In genomic region chr3:174548841-174549623, GRCh38 we compare ENCODE assay signal across 23 cellular contexts.
"Had no signal": no experiment of that assay in that cellular context is flagged by ENCODE, and none has a peak within 500 bp of the region (broad histone marks: within the 10 kb centered on the region; RNA-seq: fewer than 3 reads in every experiment).

No MANE protein-coding gene starts in this region.

- H3K36me3 Mint-ChIP-seq: memory B cell; mesothelial cell of epicardium; natural killer cell; stimulated activated effector memory CD8-positive, alpha-beta T cell treated with anti-CD3 and anti-CD28 coated beads, Interleukin-12 subunit alpha, Interleukin-12 subunit beta, amount 100 ng/mL, for 72 hours; type B pancreatic cell had no signal

- H3K4me3 ChIP-seq: esophagus squamous epithelium, left ventricle myocardium inferior, lower lobe of right lung, ovary, smooth muscle cell, suprapubic skin, thyroid gland had no signal

- H3K27ac ChIP-seq: esophagus squamous epithelium, foreskin keratinocyte, left ventricle myocardium inferior, lower lobe of right lung, ovary, suprapubic skin, thyroid gland had no signal

- H3K4me2 ChIP-seq: smooth muscle cell had no signal

- H3K4me3 Mint-ChIP-seq: memory B cell; mesothelial cell of epicardium; natural killer cell; neural crest cell; stimulated activated effector memory CD8-positive, alpha-beta T cell treated with anti-CD3 and anti-CD28 coated beads, Interleukin-12 subunit alpha, Interleukin-12 subunit beta, amount 100 ng/mL, for 72 hours; type B pancreatic cell had no signal

- H3K4me1 Mint-ChIP-seq: memory B cell; mesothelial cell of epicardium; natural killer cell; stimulated activated effector memory CD8-positive, alpha-beta T cell treated with anti-CD3 and anti-CD28 coated beads, Interleukin-12 subunit alpha, Interleukin-12 subunit beta, amount 100 ng/mL, for 72 hours had no signal

- DNase-seq: dermis blood vessel endothelial cell; esophagus squamous epithelium; foreskin keratinocyte; kidney; left cardiac atrium; left ventricle myocardium inferior; lower lobe of right lung; natural killer cell; nucleus accumbens; ovary; right cardiac atrium; stimulated activated CD4-positive, alpha-beta T cell treated with anti-CD3 and anti-CD28 coated beads, Interleukin-4, amount 100 ng/mL, for 1 hour; stimulated activated CD8-positive, alpha-beta memory T cell treated with anti-CD3 and anti-CD28 coated beads, Interleukin-4, amount 100 ng/mL, for 48 hours; stimulated activated naive CD8-positive, alpha-beta T cell treated with anti-CD3 and anti-CD28 coated beads, Interleukin-15, Interleukin-2, amounts not matched to agents 100 U/mL and 50 U/mL, for 24 hours; thyroid gland had no signal

- H3K27me3 Mint-ChIP-seq: memory B cell, progenitor cell of endocrine pancreas, type B pancreatic cell had no signal

- H3K27ac Mint-ChIP-seq: memory B cell; mesothelial cell of epicardium; natural killer cell; progenitor cell of endocrine pancreas; stimulated activated effector memory CD8-positive, alpha-beta T cell treated with anti-CD3 and anti-CD28 coated beads, Interleukin-12 subunit alpha, Interleukin-12 subunit beta, amount 100 ng/mL, for 72 hours; type B pancreatic cell had no signal

- H3K4me1 ChIP-seq: esophagus squamous epithelium, foreskin keratinocyte, lower lobe of right lung, suprapubic skin, thyroid gland had no signal

- H3K27me3 ChIP-seq: esophagus squamous epithelium, foreskin keratinocyte, ovary, suprapubic skin, thyroid gland had no signal

- H3K9me3 ChIP-seq: esophagus squamous epithelium, left ventricle myocardium inferior, lower lobe of right lung, ovary, suprapubic skin, thyroid gland had no signal

- H3K9me3 Mint-ChIP-seq: memory B cell, neural crest cell, type B pancreatic cell had no signal

- H3K36me3 ChIP-seq: esophagus squamous epithelium, left ventricle myocardium inferior, lower lobe of right lung, ovary, suprapubic skin, thyroid gland had no signal
